1 cellular context compared by ENCODE assay signal in the genomic region with DNA sequence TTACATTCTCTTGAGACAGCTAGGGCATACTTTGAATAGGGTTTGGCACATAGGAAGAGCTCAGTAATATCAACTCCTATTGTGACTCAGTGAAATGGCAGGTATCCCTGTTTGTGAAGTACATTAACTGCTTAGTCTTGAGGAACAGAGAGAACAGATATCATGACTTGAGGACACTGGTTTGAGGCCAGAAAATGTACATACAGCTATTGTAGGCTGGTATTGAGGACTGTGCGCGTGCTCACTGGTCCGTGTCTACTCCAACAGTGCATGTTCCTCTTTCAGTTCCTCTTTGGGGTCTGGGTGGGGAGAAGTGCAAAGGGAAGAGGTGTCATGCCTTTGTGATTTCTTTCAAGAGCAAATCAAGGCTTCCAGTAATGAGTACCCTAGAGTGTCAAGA.
TF ChIP-seq lines count a peak whose summit lies in the region.

No MANE protein-coding gene starts in this region.

TF ChIP-seq in SK-N-SH, 30 proteins besides CTCF, POLR2A, EP300 and RAD21 (continued from another document):
- TF ChIP-seq, protein P1, sequence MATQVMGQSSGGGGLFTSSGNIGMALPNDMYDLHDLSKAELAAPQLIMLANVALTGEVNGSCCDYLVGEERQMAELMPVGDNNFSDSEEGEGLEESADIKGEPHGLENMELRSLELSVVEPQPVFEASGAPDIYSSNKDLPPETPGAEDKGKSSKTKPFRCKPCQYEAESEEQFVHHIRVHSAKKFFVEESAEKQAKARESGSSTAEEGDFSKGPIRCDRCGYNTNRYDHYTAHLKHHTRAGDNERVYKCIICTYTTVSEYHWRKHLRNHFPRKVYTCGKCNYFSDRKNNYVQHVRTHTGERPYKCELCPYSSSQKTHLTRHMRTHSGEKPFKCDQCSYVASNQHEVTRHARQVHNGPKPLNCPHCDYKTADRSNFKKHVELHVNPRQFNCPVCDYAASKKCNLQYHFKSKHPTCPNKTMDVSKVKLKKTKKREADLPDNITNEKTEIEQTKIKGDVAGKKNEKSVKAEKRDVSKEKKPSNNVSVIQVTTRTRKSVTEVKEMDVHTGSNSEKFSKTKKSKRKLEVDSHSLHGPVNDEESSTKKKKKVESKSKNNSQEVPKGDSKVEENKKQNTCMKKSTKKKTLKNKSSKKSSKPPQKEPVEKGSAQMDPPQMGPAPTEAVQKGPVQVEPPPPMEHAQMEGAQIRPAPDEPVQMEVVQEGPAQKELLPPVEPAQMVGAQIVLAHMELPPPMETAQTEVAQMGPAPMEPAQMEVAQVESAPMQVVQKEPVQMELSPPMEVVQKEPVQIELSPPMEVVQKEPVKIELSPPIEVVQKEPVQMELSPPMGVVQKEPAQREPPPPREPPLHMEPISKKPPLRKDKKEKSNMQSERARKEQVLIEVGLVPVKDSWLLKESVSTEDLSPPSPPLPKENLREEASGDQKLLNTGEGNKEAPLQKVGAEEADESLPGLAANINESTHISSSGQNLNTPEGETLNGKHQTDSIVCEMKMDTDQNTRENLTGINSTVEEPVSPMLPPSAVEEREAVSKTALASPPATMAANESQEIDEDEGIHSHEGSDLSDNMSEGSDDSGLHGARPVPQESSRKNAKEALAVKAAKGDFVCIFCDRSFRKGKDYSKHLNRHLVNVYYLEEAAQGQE (IDR thresholded peaks at IDR 0.05; ENCODE audit: low read depth, low read length) = no peak
